In the genomic region with DNA sequence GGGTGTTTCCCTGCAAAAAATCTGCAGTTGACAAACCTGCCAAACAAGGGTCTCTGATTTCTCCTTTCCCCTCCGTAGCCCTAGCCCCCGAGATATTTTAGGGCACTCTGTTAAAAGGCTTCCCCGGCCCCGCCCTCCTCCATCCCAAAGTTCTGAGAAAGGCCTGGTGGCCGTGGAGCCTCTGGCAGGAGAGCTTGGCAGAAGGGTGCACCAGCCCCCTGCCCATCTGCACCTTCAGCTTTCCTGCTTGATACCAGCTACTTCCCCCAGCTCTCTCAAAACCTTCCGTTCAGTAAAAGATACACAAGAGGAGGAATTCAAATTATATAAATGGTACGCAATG, we compare ENCODE assay signal across 8 cellular contexts. TPM values are rescaled to one million over a fixed set of nuclear protein-coding genes. Genes with fewer than 3 reads are reported as not detected.
A peak's percentile ranks its signal among the peaks of the same experiment; 100 is the strongest.
DNase-seq lines count a peak whose midpoint lies in the region; ATAC-seq and TF ChIP-seq lines count a peak whose summit lies in the region.

No MANE protein-coding gene starts in this region.

- H3K27ac ChIP-seq in duodenal mucosa (ENCODE audit: low read depth, low read length), result no peak overlapping the region

- H3K27ac Mint-ChIP-seq in natural killer cell, result peak overlapping the region; percentile 90 to 98

- H3K4me3 Mint-ChIP-seq in natural killer cell, result peak overlapping the region; percentile 93

- intact Hi-C loops in natural killer cell (cut with micrococcal nuclease), result no loop called here

- no peaks in the 10 kb centered on the region for H3K27me3 ChIP-seq in MG63
- no peaks in the 10 kb centered on the region for H3K27me3 ChIP-seq in duodenal mucosa (ENCODE audit: control insufficient read depth in 1 of 2, insufficient read depth in 2 of 2, low read length in 2 of 2)

- DNase-seq in AG09309 (ENCODE audit: low read depth) (no peak), MG63 (no peak), natural killer cell (no peak), NCI-H2107 (lab: John Stamatoyannopoulos, UW) (no peak)

- H3K4me3 ChIP-seq in AG09309 (ENCODE audit: control insufficient read depth, low read depth, low read length) (peak overlapping the region; percentile 91), MG63 (peak overlapping the region; percentile 82), duodenal mucosa (ENCODE audit: low read depth in 1 of 2, low read length in 2 of 2) (peak overlapping the region; percentile 74 to 82)

- H3K36me3 ChIP-seq in MG63 (peaks cover 23% of the 10 kb centered on the region), duodenal mucosa (ENCODE audit: control insufficient read depth in 1 of 2, insufficient read depth in 2 of 2, low read length in 2 of 2) (peaks cover 0 to 10% of the 10 kb centered on the region in 2 donors)

- peaks cover 7 to 9% of the 10 kb centered on the region in 2 donors for H3K27me3 Mint-ChIP-seq in natural killer cell (ENCODE audit: low read depth in 2 of 2)

- peak overlapping the region; percentile 76 to 91 for H3K9ac ChIP-seq in duodenal mucosa (ENCODE audit: low read depth in 1 of 2, low read length in 2 of 2)

- H3K9me3 Mint-ChIP-seq in natural killer cell, result no peaks in the 10 kb centered on the region

- peaks cover 39 to 44% of the 10 kb centered on the region in 2 donors for H3K4me1 ChIP-seq in duodenal mucosa (ENCODE audit: control insufficient read depth in 1 of 2, insufficient read depth in 2 of 2, low read length in 2 of 2)

- TF ChIP-seq CTCF in AG09309 (IDR thresholded peaks at IDR 0.05; ENCODE audit: control insufficient read depth, insufficient read depth, low read depth, low read length, missing control alignments) (no peak), natural killer cell (IDR thresholded peaks at IDR 0.05) (no peak)

- ATAC-seq in natural killer cell, result no peak
- no peak for ATAC-seq in HG03378 (IDR thresholded peaks at IDR 0.05; ENCODE audit: unreplicated experiment)
- no peak for ATAC-seq in HG03095 (IDR thresholded peaks at IDR 0.05; ENCODE audit: unreplicated experiment)
- ATAC-seq in HG02885 (IDR thresholded peaks at IDR 0.05; ENCODE audit: poor library complexity, unreplicated experiment), result no peak

- H3K9me3 ChIP-seq in MG63, result peaks cover 16% of the 10 kb centered on the region
- peaks cover 0 to 3% of the 10 kb centered on the region in 2 donors for H3K9me3 ChIP-seq in duodenal mucosa (ENCODE audit: control insufficient read depth in 1 of 2, low read length in 2 of 2)

- H3K36me3 Mint-ChIP-seq in natural killer cell, result no peaks in the 10 kb centered on the region

- peaks cover 37 to 45% of the 10 kb centered on the region in 2 donors for H3K4me1 Mint-ChIP-seq in natural killer cell

RNA-seq across cellular contexts. Expression of gene CANT1, which starts 0.7 kb away (rescaled TPM):
- total RNA-seq in MG63 (2014; rRNA removed; shearing (Covaris generic); ENCODE audit: low replicate concordance), result 107 and 112 TPM in 2 replicates
- 10 to 100 TPM; 40.0 to 58.8 (median 53.4) TPM for total RNA-seq in natural killer cell

RNA-seq across cellular contexts. Expression of gene C1QTNF1, which starts 13.7 kb away (rescaled TPM):
- total RNA-seq in MG63 (2014; rRNA removed; shearing (Covaris generic); ENCODE audit: low replicate concordance), result 23.1 and 38.4 TPM in 2 replicates
- under 1 TPM in 2 of 3 donors, not detected in 1; 0.20 to 0.28 TPM for total RNA-seq in natural killer cell

RNA-seq across cellular contexts. Expression of gene LGALS3BP, which starts 30.6 kb away (rescaled TPM):
- 204 and 434 TPM in 2 replicates for total RNA-seq in MG63 (2014; rRNA removed; shearing (Covaris generic); ENCODE audit: low replicate concordance)
- total RNA-seq in natural killer cell, result 1 to 10 TPM; 4.2 to 8.8 (median 4.2) TPM

Comparison
In these comparisons a context has a peak if more than half of its experiments do, and no peak if none do; other contexts are left out.
1. RNA of gene C1QTNF1, which starts 13.7 kb away (total RNA-seq): 23.1 to 38.4 TPM in MG63; 0.20 to 0.28 TPM in natural killer cell; every median in the first group is over 10 times any median in the second.
2. RNA of gene LGALS3BP, which starts 30.6 kb away (total RNA-seq): 204 to 434 TPM in MG63; 4.2 to 8.8 TPM in natural killer cell; every median in the first group is over 10 times any median in the second.
3. Peak in every context shown above with its lines, with median percentiles within 50 percentile points of each other: H3K4me3 ChIP-seq.